14 cellular contexts compared by ENCODE assay signal in the genomic region with DNA sequence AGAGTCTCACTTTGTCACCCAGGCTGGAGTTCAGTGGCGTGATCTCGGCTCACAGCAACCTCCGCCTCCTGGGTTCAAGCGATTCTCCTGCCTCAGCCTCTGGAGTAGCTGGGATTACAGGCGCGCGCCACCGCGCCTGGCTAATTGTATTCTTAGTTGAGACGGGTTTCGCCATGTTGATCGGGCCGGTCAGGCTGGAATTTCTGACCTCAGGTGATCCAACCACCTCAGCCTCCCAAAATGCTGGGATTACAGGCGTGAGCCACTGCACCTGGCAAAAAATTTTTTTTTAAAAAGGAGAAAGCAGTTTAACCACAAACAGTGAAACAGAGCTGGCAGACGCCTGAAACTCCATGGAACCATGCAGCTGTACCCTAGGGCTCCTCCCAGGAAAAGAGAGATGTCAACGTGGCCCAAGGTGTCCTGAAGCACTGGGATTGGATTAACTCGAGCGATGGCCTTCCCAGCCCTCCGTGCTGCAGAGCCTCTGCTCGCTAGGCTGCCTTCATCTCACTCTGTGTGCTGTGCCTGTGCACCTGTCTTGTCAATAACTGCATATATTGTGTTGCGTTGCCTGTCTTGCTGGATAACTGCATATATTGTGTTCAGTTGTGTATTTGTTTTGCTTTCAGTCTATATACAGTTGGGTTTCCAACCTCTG. TPM values are rescaled to one million over a fixed set of nuclear protein-coding genes. Genes with fewer than 3 reads are reported as not detected.
DNase-seq lines count a peak whose midpoint lies in the region; ATAC-seq and TF ChIP-seq lines count a peak whose summit lies in the region.
"Had no signal": no experiment of that assay in that cellular context is flagged by ENCODE, and none has a peak within 500 bp of the region (broad histone marks: within the 10 kb centered on the region; RNA-seq: fewer than 3 reads in every experiment).

No MANE protein-coding gene starts in this region.

- ATAC-seq in Right ventricle myocardium superior (ENCODE audit: poor library complexity) (no peak), HG02981 (IDR thresholded peaks at IDR 0.05; ENCODE audit: unreplicated experiment) (no peak)
- ATAC-seq: naive thymus-derived CD8-positive, alpha-beta T cell had no signal

- H3K4me3 ChIP-seq in right atrium auricular region (no peak overlapping the region), coronary artery (no peak overlapping the region)
- H3K4me3 ChIP-seq: adrenal gland, prostate gland had no signal

- DNase-seq in right atrium auricular region (ENCODE audit: low spot score) (no peak), Right ventricle myocardium superior (no peak), NCI-H2107 (lab: John Stamatoyannopoulos, UW) (peak; percentile 54), coronary artery (ENCODE audit: low spot score) (no peak), AG20443 (ENCODE audit: low spot score) (no peak), HuH-7.5 (ENCODE audit: low spot score) (no peak)
- DNase-seq: adrenal gland; mesenchymal stem cell; naive thymus-derived CD8-positive, alpha-beta T cell; NCI-H1092 treated with DMSO at 0.1 percent for 48 hours; small intestine; stimulated activated CD4-positive, alpha-beta T cell treated with anti-CD3 and anti-CD28 coated beads, Interleukin-2, amount 100 ng/mL, for 48 hours had no signal

- no peaks in the 10 kb centered on the region for H3K9me3 ChIP-seq in right atrium auricular region
- H3K9me3 ChIP-seq: adrenal gland, prostate gland had no signal

- H3K27me3 ChIP-seq in right atrium auricular region = no peaks in the 10 kb centered on the region
- H3K27me3 ChIP-seq: adrenal gland had no signal

- peaks cover 29% of the 10 kb centered on the region for H3K36me3 ChIP-seq in right atrium auricular region

- peaks cover 0 to 19% of the 10 kb centered on the region in 2 donors for H3K4me1 ChIP-seq in right atrium auricular region
- H3K4me1 ChIP-seq: prostate gland had no signal

- TF ChIP-seq CTCF in right atrium auricular region (IDR thresholded peaks at IDR 0.05) = no peak
- no peak for TF ChIP-seq CTCF in coronary artery (IDR thresholded peaks at IDR 0.05)

- intact Hi-C loops in Right ventricle myocardium superior (cut with DNase I) = loop anchor here (10.0 kb wide), 1 partner anchor 55 kb away; no protein-coding TSS in a partner anchor

- H3K27ac ChIP-seq in right atrium auricular region (peak overlapping the region; percentile 77 to 78), coronary artery (peak overlapping the region; percentile 92 to 97)
- H3K27ac ChIP-seq: adrenal gland, prostate gland had no signal

RNA-seq across cellular contexts. Expression of gene FOXK2, which starts 29.6 kb away (rescaled TPM):
- total RNA-seq in right atrium auricular region (10 to 100 TPM; 27.8 to 40.3 TPM), Right ventricle myocardium superior (34.3 TPM)

RNA-seq across cellular contexts. Expression of gene NARF, which starts 31.4 kb away (rescaled TPM):
- total RNA-seq in right atrium auricular region (10 to 100 TPM; 51.4 to 54.8 TPM), Right ventricle myocardium superior (73.4 TPM)

RNA-seq across cellular contexts. Expression of gene CYBC1, which starts 39.4 kb away (rescaled TPM):
- 10 to 100 TPM; 14.9 to 34.9 TPM for total RNA-seq in right atrium auricular region
- 26.6 TPM for total RNA-seq in Right ventricle myocardium superior
